In genomic region chr3:53130179-53131135, GRCh38 we compare ENCODE assay signal across 8 cellular contexts. TPM values are rescaled to one million over a fixed set of nuclear protein-coding genes. Genes with fewer than 3 reads are reported as not detected.
DNase-seq lines count a peak whose midpoint lies in the region; ATAC-seq and TF ChIP-seq lines count a peak whose summit lies in the region.

Gene RFT1, minus strand, starts transcription at chr3:53130435. Its CDS starts 35 bp downstream, at chr3:53130400.

- no peaks in the 10 kb centered on the region for H3K27me3 Mint-ChIP-seq in natural killer cell treated with Interleukin-12 subunit alpha and Interleukin-12 subunit beta and Interleukin-15 and Interleukin-18, amount 100 ng/mL, for 72 hours

- peak within 1 kb of the TSS; percentile 65 for H3K27ac ChIP-seq in DOHH2 (ENCODE audit: low read depth, low read length)

- TF ChIP-seq CTCF in DOHH2 (IDR thresholded peaks at IDR 0.05; ENCODE audit: low read depth, low read length, poor library complexity, severe bottlenecking) (no peak), Loucy (conservative IDR thresholded peaks at IDR 0.05; ENCODE audit: low read length) (no peak), fibroblast of pulmonary artery (IDR thresholded peaks at IDR 0.05; ENCODE audit: low read length, missing control alignments) (no peak)

- DNase-seq in GOT3 (lab: John Stamatoyannopoulos, UW): peak; percentile 77
- DNase-seq in SHP77 (lab: John Stamatoyannopoulos, UW): peak; percentile 89 to 94
- peak; percentile 95 for DNase-seq in activated effector memory CD4-positive, alpha-beta T cell treated with Interleukin-2 at 50 U/mL for 16 hours
- peak; percentile 97 for DNase-seq in fibroblast of pulmonary artery (ENCODE audit: low read depth)
- peak; percentile 96 for DNase-seq in natural killer cell treated with Interleukin-12 subunit alpha and Interleukin-12 subunit beta and Interleukin-15 and Interleukin-18, amount 100 ng/mL, for 72 hours (ENCODE audit: low spot score)
- peak; percentile 97 for DNase-seq in stimulated activated naive CD4-positive, alpha-beta T cell treated with Interleukin-2 at 50 U/mL for 16 hours (lab: John Stamatoyannopoulos, UW)

- no peaks in the 10 kb centered on the region for H3K9me2 ChIP-seq in DOHH2 (replicated peaks; ENCODE audit: control insufficient read depth, low read length)
- H3K9me2 ChIP-seq in Loucy (replicated peaks; ENCODE audit: low read depth, low read length): no peaks in the 10 kb centered on the region

- H3K36me3 ChIP-seq in DOHH2 (ENCODE audit: control insufficient read depth, low read length) (peaks cover 35% of the 10 kb centered on the region), Loucy (ENCODE audit: insufficient read depth, low read length) (peaks cover 4% of the 10 kb centered on the region; the same call in 1 of the 2 replicates)

- H3K4me3 ChIP-seq in DOHH2 (ENCODE audit: low read length): peak within 1 kb of the TSS; percentile 92
- peak within 1 kb of the TSS; percentile 93 for H3K4me3 ChIP-seq in Loucy (ENCODE audit: low read length, poor library complexity, severe bottlenecking)
- peak within 1 kb of the TSS; percentile 79 for H3K4me3 ChIP-seq in fibroblast of pulmonary artery (replicated peaks; ENCODE audit: low read depth, low read length)

- H3K4me2 ChIP-seq in DOHH2 (ENCODE audit: low read length) (peak within 1 kb of the TSS; percentile 89), Loucy (ENCODE audit: low read depth, low read length, poor library complexity, severe bottlenecking) (peak within 1 kb of the TSS; percentile 89)

- no peaks in the 10 kb centered on the region for H4K20me1 ChIP-seq in DOHH2 (ENCODE audit: control insufficient read depth, insufficient read depth, low read depth, low read length)
- no peaks in the 10 kb centered on the region for H4K20me1 ChIP-seq in Loucy (ENCODE audit: insufficient read depth, low read length, poor library complexity, severe bottlenecking)

- peaks cover 19 to 20% of the 10 kb centered on the region in 2 donors for H3K4me1 Mint-ChIP-seq in natural killer cell treated with Interleukin-12 subunit alpha and Interleukin-12 subunit beta and Interleukin-15 and Interleukin-18, amount 100 ng/mL, for 72 hours (ENCODE audit: low read depth in 2 of 2)

- H3K27ac Mint-ChIP-seq in natural killer cell treated with Interleukin-12 subunit alpha and Interleukin-12 subunit beta and Interleukin-15 and Interleukin-18, amount 100 ng/mL, for 72 hours: peak within 1 kb of the TSS; percentile 86 to 99

- ATAC-seq in natural killer cell treated with Interleukin-12 subunit alpha and Interleukin-12 subunit beta and Interleukin-15 and Interleukin-18, amount 100 ng/mL, for 72 hours: peak; percentile 97 to 98

- H3F3A ChIP-seq in DOHH2 (ENCODE audit: control insufficient read depth, insufficient read depth): no peaks in the 10 kb centered on the region
- no peaks in the 10 kb centered on the region for H3F3A ChIP-seq in Loucy (ENCODE audit: low read depth)

- H3K4me3 Mint-ChIP-seq in natural killer cell treated with Interleukin-12 subunit alpha and Interleukin-12 subunit beta and Interleukin-15 and Interleukin-18, amount 100 ng/mL, for 72 hours: peak within 1 kb of the TSS; percentile 95

- peaks cover 32% of the 10 kb centered on the region for H3K4me1 ChIP-seq in DOHH2 (ENCODE audit: control insufficient read depth, low read length)
- H3K4me1 ChIP-seq in Loucy (ENCODE audit: insufficient read depth, low read length, poor library complexity, severe bottlenecking): peaks cover 21% of the 10 kb centered on the region

- H3K36me3 Mint-ChIP-seq in natural killer cell treated with Interleukin-12 subunit alpha and Interleukin-12 subunit beta and Interleukin-15 and Interleukin-18, amount 100 ng/mL, for 72 hours: no peaks in the 10 kb centered on the region

- H3K27me3 ChIP-seq in DOHH2 (ENCODE audit: control insufficient read depth, low read length) (no peaks in the 10 kb centered on the region), Loucy (ENCODE audit: insufficient read depth, low read length, poor library complexity, severe bottlenecking) (no peaks in the 10 kb centered on the region)

- H2AFZ ChIP-seq in Loucy (ENCODE audit: low read length): peak within 1 kb of the TSS; percentile 93

- peaks cover 46% of the 10 kb centered on the region for H3K79me2 ChIP-seq in DOHH2 (ENCODE audit: control insufficient read depth, low read length)
- peaks cover 25% of the 10 kb centered on the region for H3K79me2 ChIP-seq in Loucy (ENCODE audit: insufficient read depth, low read length)

- H3K9me3 Mint-ChIP-seq in natural killer cell treated with Interleukin-12 subunit alpha and Interleukin-12 subunit beta and Interleukin-15 and Interleukin-18, amount 100 ng/mL, for 72 hours: no peaks in the 10 kb centered on the region

- peak within 1 kb of the TSS; percentile 98 for H3K9ac ChIP-seq in Loucy (ENCODE audit: low read depth, low read length, poor library complexity, severe bottlenecking)

- H3K9me3 ChIP-seq in DOHH2 (ENCODE audit: control insufficient read depth, insufficient read depth, low read length): no peaks in the 10 kb centered on the region
- H3K9me3 ChIP-seq in Loucy (ENCODE audit: insufficient read depth, low read depth, low read length): no peaks in the 10 kb centered on the region

RNA-seq across cellular contexts. Expression of gene RFT1, which starts in this region (rescaled TPM):
- 10 to 100 TPM; 33.1 to 51.6 TPM for total RNA-seq in natural killer cell treated with Interleukin-12 subunit alpha and Interleukin-12 subunit beta and Interleukin-15 and Interleukin-18, amount 100 ng/mL, for 72 hours

Comparison
In these comparisons a context has a peak if more than half of its experiments do, and no peak if none do; other contexts are left out.
1. Peak in every context shown above with its lines: DNase-seq, ATAC-seq, H3K4me3 ChIP-seq and H3K27ac ChIP-seq.